Comparison of ENCODE assay signal across 27 cellular contexts in genomic region chr1:147815503-147815902, GRCh38. TPM values are rescaled to one million over a fixed set of nuclear protein-coding genes. Genes with fewer than 3 reads are reported as not detected.
DNase-seq lines count a peak whose midpoint lies in the region; TF ChIP-seq lines count a peak whose summit lies in the region.
"Had no signal": no experiment of that assay in that cellular context is flagged by ENCODE, and none has a peak within 500 bp of the region (broad histone marks: within the 10 kb centered on the region; RNA-seq: fewer than 3 reads in every experiment).

No MANE protein-coding gene starts in this region.

- H3K4me2 ChIP-seq in KMS-11: no peak overlapping the region
- no peak overlapping the region for H3K4me2 ChIP-seq in Karpas-422 (ENCODE audit: low read depth, low read length, poor library complexity, severe bottlenecking)
- H3K4me2 ChIP-seq: PC-9 had no signal

- DNase-seq in NCI-H2171 treated with DMSO at 0.1 percent for 48 hours (lab: John Stamatoyannopoulos, UW) (peak; percentile 1), NCI-H2171 (lab: John Stamatoyannopoulos, UW) (no peak), WERI-Rb-1 (no peak), myocyte (ENCODE audit: low read depth) (peak; percentile 14), Karpas-422 (no peak), thyroid gland (no peak), foreskin fibroblast (no peak)
- DNase-seq: activated CD4-positive, alpha-beta T cell treated with anti-CD3 and anti-CD28 coated beads for 4 hours; activated effector memory CD4-positive, alpha-beta T cell treated with Interleukin-2 at 50 U/mL for 16 hours; dermis blood vessel endothelial cell; DMS153; erythroblast; left lung; midbrain; NCI-H1092 treated with DMSO at 0.1 percent for 48 hours; NCI-H69; PC-9; stimulated activated CD4-positive, alpha-beta T cell treated with anti-CD3 and anti-CD28 coated beads, Interleukin-2, amount 100 ng/mL, for 48 hours; stimulated activated naive CD8-positive, alpha-beta T cell treated with anti-CD3 and anti-CD28 coated beads, Interleukin-15, amount 100 ng/mL, for 72 hours; SW 1271; upper lobe of left lung had no signal

- H3K9ac ChIP-seq in KMS-11 (no peak overlapping the region), Karpas-422 (ENCODE audit: low read length) (no peak overlapping the region)

- 72 to 88% methylated on average over 2 of the region's 2 CpGs for WGBS in thyroid gland, 2 donors

- H3K9me2 ChIP-seq in Karpas-422 (replicated peaks; ENCODE audit: insufficient read depth, low read length): no peaks in the 10 kb centered on the region

- H2AFZ ChIP-seq in KMS-11 (ENCODE audit: low read depth) (no peak overlapping the region), Karpas-422 (ENCODE audit: low read length) (no peak overlapping the region)
- H2AFZ ChIP-seq: PC-9 had no signal

- peaks cover 2% of the 10 kb centered on the region for H3K9me3 ChIP-seq in WERI-Rb-1 (ENCODE audit: severe bottlenecking)
- no peaks in the 10 kb centered on the region for H3K9me3 ChIP-seq in Karpas-422 (ENCODE audit: low read length)
- no peaks in the 10 kb centered on the region for H3K9me3 ChIP-seq in thyroid gland
- H3K9me3 ChIP-seq: breast epithelium, HAP-1, left lung, upper lobe of left lung had no signal

- H4K20me1 ChIP-seq in KMS-11 (ENCODE audit: insufficient read depth) (no peaks in the 10 kb centered on the region), Karpas-422 (ENCODE audit: insufficient read depth, low read depth, low read length) (no peaks in the 10 kb centered on the region)

- H3K4me3 ChIP-seq in KMS-11 (IDR thresholded peaks at IDR 0.05; ENCODE audit: insufficient read depth, low read depth, low read length) (no peak overlapping the region), WERI-Rb-1 (ENCODE audit: low read depth, low read length) (no peak overlapping the region), Karpas-422 (ENCODE audit: low read length) (no peak overlapping the region), thyroid gland (replicated peaks in 1 of 3) (no peak overlapping the region), foreskin fibroblast (ENCODE audit: low read depth in 1 of 2, low read length in 2 of 2) (no peak overlapping the region)
- H3K4me3 ChIP-seq: breast epithelium, HAP-1, left lung, PC-9, upper lobe of left lung had no signal

- TF ChIP-seq CTCF in KMS-11 (conservative IDR thresholded peaks at IDR 0.05; ENCODE audit: low read depth, low read length) (0 out of 2 replicates have a peak, but pooled peaks have one; percentile 29), WERI-Rb-1 (IDR thresholded peaks at IDR 0.05; ENCODE audit: low read depth, low read length) (peak; percentile 27; the same call in 1 of the 2 replicates), thyroid gland (IDR thresholded peaks at IDR 0.05) (no peak), foreskin fibroblast (IDR thresholded peaks at IDR 0.05; ENCODE audit: low read depth, low read length) (no peak)

- no peaks in the 10 kb centered on the region for H3K4me1 ChIP-seq in KMS-11 (ENCODE audit: low read depth, poor library complexity, severe bottlenecking)
- H3K4me1 ChIP-seq in Karpas-422 (ENCODE audit: low read length): no peaks in the 10 kb centered on the region
- no peaks in the 10 kb centered on the region for H3K4me1 ChIP-seq in thyroid gland
- H3K4me1 ChIP-seq: breast epithelium, HAP-1, left lung had no signal

- intact Hi-C loops in thyroid gland (cut with DNase I): no loop called here

- no peaks in the 10 kb centered on the region for H3K79me2 ChIP-seq in KMS-11 (ENCODE audit: insufficient read depth, low read depth)
- no peaks in the 10 kb centered on the region for H3K79me2 ChIP-seq in Karpas-422 (ENCODE audit: low read length)

- H3K27me3 ChIP-seq in KMS-11 (ENCODE audit: insufficient read depth, low read depth): no peaks in the 10 kb centered on the region
- H3K27me3 ChIP-seq in WERI-Rb-1 (ENCODE audit: insufficient read depth, low read depth, severe bottlenecking): no peaks in the 10 kb centered on the region
- no peaks in the 10 kb centered on the region for H3K27me3 ChIP-seq in Karpas-422 (ENCODE audit: low read length)
- no peaks in the 10 kb centered on the region for H3K27me3 ChIP-seq in thyroid gland
- H3K27me3 ChIP-seq: breast epithelium, left lung, upper lobe of left lung had no signal

- TF ChIP-seq POLR2A in thyroid gland (IDR thresholded peaks at IDR 0.05): no peak

- H3K27ac ChIP-seq in KMS-11 (no peak overlapping the region), WERI-Rb-1 (no peak overlapping the region), Karpas-422 (ENCODE audit: low read length) (no peak overlapping the region), thyroid gland (no peak overlapping the region)
- H3K27ac ChIP-seq: breast epithelium, left lung, PC-9, upper lobe of left lung had no signal

- no peaks in the 10 kb centered on the region for H3K36me3 ChIP-seq in KMS-11 (ENCODE audit: insufficient read depth)
- H3K36me3 ChIP-seq in WERI-Rb-1: no peaks in the 10 kb centered on the region
- H3K36me3 ChIP-seq in Karpas-422 (ENCODE audit: insufficient read depth, low read length): no peaks in the 10 kb centered on the region
- H3K36me3 ChIP-seq in thyroid gland: no peaks in the 10 kb centered on the region
- H3K36me3 ChIP-seq: breast epithelium, HAP-1, left lung, upper lobe of left lung had no signal

RNA-seq across cellular contexts. Expression of gene GJA5, which starts 55.1 kb away (rescaled TPM):
- total RNA-seq in myocyte (not detected in 2 replicates), thyroid gland (1 to 10 TPM; 3.6 to 5.7 (median 4.3) TPM)
- 0.03 TPM for polyA plus RNA-seq in myocyte (2012)
- not detected in 2 replicates for total RNA-seq in Karpas-422 (2014; rRNA removed; shearing (Covaris generic); ENCODE audit: low replicate concordance)
- total RNA-seq: progenitor cell of endocrine pancreas had no signal
- polyA plus RNA-seq: IgD-negative memory B cell, neural cell had no signal

Comparison
In these comparisons a context has a peak if more than half of its experiments do, and no peak if none do; other contexts are left out.
1. DNase-seq: peak in NCI-H2171 treated with DMSO at 0.1 percent for 48 hours (single experiment) and myocyte (single experiment); none in NCI-H2171 (single experiment), WERI-Rb-1 (single experiment), Karpas-422 (single experiment), thyroid gland (0 of 2) and foreskin fibroblast (0 of 2).
2. CTCF ChIP-seq: peak in KMS-11 (single experiment) and WERI-Rb-1 (single experiment); none in thyroid gland (0 of 6) and foreskin fibroblast (single experiment).